ENCODE assay signal across 1 cellular context in the genomic region with DNA sequence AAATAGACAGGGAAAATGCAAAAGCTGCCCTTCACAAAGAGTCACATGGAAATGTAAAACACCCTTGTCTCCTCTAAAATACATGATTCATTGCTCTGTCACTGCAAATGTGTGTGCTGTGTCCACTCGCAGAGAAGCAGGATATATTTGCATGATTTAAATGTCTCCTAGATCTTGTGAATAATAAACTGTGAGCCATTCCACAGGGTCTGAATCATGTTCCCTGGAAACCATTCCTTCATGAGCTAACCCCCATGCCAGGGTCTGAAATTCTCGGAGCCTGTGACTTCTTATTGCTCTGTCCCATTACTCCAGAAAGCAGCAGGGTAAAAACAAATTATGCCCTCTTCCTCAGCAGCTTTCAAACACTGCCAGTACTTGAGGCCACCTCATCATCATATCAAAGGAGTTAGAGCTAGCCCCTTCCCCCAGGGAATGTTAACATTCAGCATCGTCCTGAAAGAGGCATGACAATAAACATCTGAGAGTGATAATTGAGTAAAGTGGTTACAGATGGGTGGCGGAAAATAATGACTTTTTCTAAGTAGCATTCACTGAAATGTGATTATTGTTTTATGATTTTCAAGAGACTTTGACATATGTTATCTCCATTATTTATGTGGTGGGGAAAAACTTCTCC.
TF ChIP-seq lines count a peak whose summit lies in the region.

No MANE protein-coding gene starts in this region.

TF ChIP-seq in endothelial cell of umbilical vein, 7 proteins besides CTCF, POLR2A, EP300 and RAD21:
- no peak for TF ChIP-seq MYC (IDR thresholded peaks at IDR 0.05; ENCODE audit: low read depth, low read length)
- TF ChIP-seq FOS (IDR thresholded peaks at IDR 0.05; ENCODE audit: borderline replicate concordance, insufficient read depth, low read length), result peak; percentile 58
